ENCODE assay signal across 3 cellular contexts in genomic region chr12:102441077-102441596, GRCh38.
TF ChIP-seq lines count a peak whose summit lies in the region.

No MANE protein-coding gene starts in this region.

TF ChIP-seq in IMR-90, 13 proteins besides CTCF, POLR2A, EP300 and RAD21:
- TF ChIP-seq CEBPB (IDR thresholded peaks at IDR 0.05; ENCODE audit: low read depth, low read length), result peak; percentile 83
- no peak for TF ChIP-seq MAZ (IDR thresholded peaks at IDR 0.05; ENCODE audit: borderline replicate concordance, low read depth, low read length)

TF ChIP-seq in HepG2, 621 proteins besides CTCF, POLR2A, EP300 and RAD21:
- TF ChIP-seq TBL1XR1 (IDR thresholded peaks at IDR 0.05; ENCODE audit: borderline replicate concordance, low read length, partially characterized antibody), result peak; percentile 62
- no peak for TF ChIP-seq SOX13 (IDR thresholded peaks at IDR 0.05)
- TF ChIP-seq SOX13 (CRISPR knock-in tag; conservative IDR thresholded peaks at IDR 0.05 in 1 of 2, IDR thresholded peaks at IDR 0.05 in 1 of 2), result no peak
- peak; percentile 58 for TF ChIP-seq SKI (IDR thresholded peaks at IDR 0.05; ENCODE audit: partially characterized antibody)
- peak; percentile 64; the same call in 1 of the 2 replicates for TF ChIP-seq CEBPB (IDR thresholded peaks at IDR 0.05; ENCODE audit: borderline replicate concordance, low read depth, low read length)
- TF ChIP-seq RARA (CRISPR knock-in tag; IDR thresholded peaks at IDR 0.05), result peak; percentile 45; the same call in 1 of the 2 replicates
- TF ChIP-seq ATF7 (IDR thresholded peaks at IDR 0.05), result peak; percentile 56
- TF ChIP-seq ATF7 (CRISPR knock-in tag; IDR thresholded peaks at IDR 0.05), result no peak
TF ChIP-seq in HepG2: peak in this region for 5.

TF ChIP-seq in SK-N-SH treated with all-trans-retinoic acid at 6 μM for 48 hours, 23 proteins besides CTCF, POLR2A, EP300 and RAD21:
- TF ChIP-seq ZNF70 (CRISPR knock-in tag; IDR thresholded peaks at IDR 0.05) (no peak), POU6F1 (CRISPR knock-in tag; IDR thresholded peaks at IDR 0.05; ENCODE audit: borderline replicate concordance, low read depth) (no peak), ZFP3 (CRISPR knock-in tag; IDR thresholded peaks at IDR 0.05) (no peak), PATZ1 (CRISPR knock-in tag; IDR thresholded peaks at IDR 0.05; ENCODE audit: borderline replicate concordance) (no peak), CSDC2 (CRISPR knock-in tag; IDR thresholded peaks at IDR 0.05) (no peak), CREB5 (CRISPR knock-in tag; IDR thresholded peaks at IDR 0.05; ENCODE audit: low read depth) (no peak), ZNF8 (CRISPR knock-in tag; IDR thresholded peaks at IDR 0.05) (no peak), RARB (CRISPR knock-in tag; IDR thresholded peaks at IDR 0.05) (no peak), CSRNP3 (CRISPR knock-in tag; IDR thresholded peaks at IDR 0.05) (no peak)
